In genomic region chr18:51088410-51088809, GRCh38 we compare ENCODE assay signal across 19 cellular contexts. TPM values are rescaled to one million over a fixed set of nuclear protein-coding genes. Genes with fewer than 3 reads are reported as not detected.
A peak's percentile ranks its signal among the peaks of the same experiment; 100 is the strongest.
DNase-seq lines count a peak whose midpoint lies in the region; ATAC-seq, FAIRE-seq and TF ChIP-seq lines count a peak whose summit lies in the region.
"Had no signal": no experiment of that assay in that cellular context is flagged by ENCODE, and none has a peak within 500 bp of the region (broad histone marks: within the 10 kb centered on the region; RNA-seq: fewer than 3 reads in every experiment).

No MANE protein-coding gene starts in this region.

- TF ChIP-seq CTCF in D721Med (IDR thresholded peaks at IDR 0.05; ENCODE audit: insufficient read depth, missing control alignments) (no peak), WTC11 (IDR thresholded peaks at IDR 0.05) (no peak)

- FAIRE-seq in D721Med (lab: Jason Lieb, UNC) = peak; percentile 77
- peak; percentile 57 for FAIRE-seq in GM12891 (lab: Jason Lieb, UNC)
- peak; percentile 72 for FAIRE-seq in islet of Langerhans (lab: Jason Lieb, UNC)
- FAIRE-seq: GM12878, GM18507 had no signal

- no peak for TF ChIP-seq POLR2A in GM12891 (IDR thresholded peaks at IDR 0.05; ENCODE audit: low read depth, low read length)

- POLR2A ChIA-PET in WTC11 (lab: Charles Lee) = no interaction called here

- no peak for DNase-seq in D721Med (ENCODE audit: insufficient read length, low spot score)
- no peak for DNase-seq in GM12891 (ENCODE audit: insufficient read length, low spot score)
- DNase-seq in WTC11 (ENCODE audit: low spot score) = no peak
- DNase-seq in NCI-H1105 (lab: John Stamatoyannopoulos, UW) = no peak
- DNase-seq in AG20443 (ENCODE audit: low spot score) = no peak
- DNase-seq: Caco-2; CD4-positive, CD25-positive, alpha-beta regulatory T cell; CD8-positive, alpha-beta T cell; DMS 273 treated with DMSO at 0.1 percent for 48 hours; DMS79; EL; GDM1; GOT3; H7; HCEC 1CT had no signal

- H3K4me3 Mint-ChIP-seq in WTC11 = no peak overlapping the region
- H3K4me3 Mint-ChIP-seq: B cell; CD4-positive, CD25-positive, alpha-beta regulatory T cell; CD8-positive, alpha-beta T cell had no signal

- CTCF ChIA-PET in WTC11 (lab: Charles Lee) = no interaction called here

- no peaks in the 10 kb centered on the region for H3K4me1 Mint-ChIP-seq in WTC11
- H3K4me1 Mint-ChIP-seq: B cell had no signal

- no peak for ATAC-seq in WTC11
- ATAC-seq: CD8-positive, alpha-beta T cell; GM12878 had no signal

- peaks cover 6% of the 10 kb centered on the region; the same call in 1 of the 2 replicates for H3K27me3 Mint-ChIP-seq in WTC11 (ENCODE audit: low read depth)
- H3K27me3 Mint-ChIP-seq: B cell; CD4-positive, CD25-positive, alpha-beta regulatory T cell had no signal

- no peak overlapping the region for H3K27ac Mint-ChIP-seq in WTC11
- H3K27ac Mint-ChIP-seq: B cell; CD4-positive, CD25-positive, alpha-beta regulatory T cell; CD8-positive, alpha-beta T cell had no signal

- peaks cover 52% of the 10 kb centered on the region for H3K9me3 Mint-ChIP-seq in WTC11

- H3K36me3 Mint-ChIP-seq in WTC11 = peaks cover 53% of the 10 kb centered on the region

TF ChIP-seq in GM12891, 5 proteins besides CTCF, POLR2A, EP300 and RAD21:
- no peak for TF ChIP-seq TAF1 (IDR thresholded peaks at IDR 0.05; ENCODE audit: low read depth, low read length)
- TF ChIP-seq PAX5 (IDR thresholded peaks at IDR 0.05; ENCODE audit: insufficient read depth, low read length, severe bottlenecking) = no peak
- TF ChIP-seq POU2F2 (IDR thresholded peaks at IDR 0.05; ENCODE audit: low read depth, low read length) = no peak
- TF ChIP-seq SPI1 (IDR thresholded peaks at IDR 0.05; ENCODE audit: low read depth, low read length) = no peak
- no peak for TF ChIP-seq POLR2AphosphoS5 (IDR thresholded peaks at IDR 0.05; ENCODE audit: low read depth, low read length)

TF ChIP-seq in WTC11, 78 proteins besides CTCF, POLR2A, EP300 and RAD21:
- TF ChIP-seq GTF2I (CRISPR knock-in tag; conservative IDR thresholded peaks at IDR 0.05) (0 out of 2 replicates have a peak, but pooled peaks have one; percentile 37), TEAD1 (CRISPR knock-in tag; IDR thresholded peaks at IDR 0.05) (no peak), E2F5 (CRISPR knock-in tag; IDR thresholded peaks at IDR 0.05) (no peak), SOX15 (CRISPR knock-in tag; IDR thresholded peaks at IDR 0.05) (no peak), HMGA2 (CRISPR knock-in tag; IDR thresholded peaks at IDR 0.05) (no peak)
- TF ChIP-seq, protein P1, sequence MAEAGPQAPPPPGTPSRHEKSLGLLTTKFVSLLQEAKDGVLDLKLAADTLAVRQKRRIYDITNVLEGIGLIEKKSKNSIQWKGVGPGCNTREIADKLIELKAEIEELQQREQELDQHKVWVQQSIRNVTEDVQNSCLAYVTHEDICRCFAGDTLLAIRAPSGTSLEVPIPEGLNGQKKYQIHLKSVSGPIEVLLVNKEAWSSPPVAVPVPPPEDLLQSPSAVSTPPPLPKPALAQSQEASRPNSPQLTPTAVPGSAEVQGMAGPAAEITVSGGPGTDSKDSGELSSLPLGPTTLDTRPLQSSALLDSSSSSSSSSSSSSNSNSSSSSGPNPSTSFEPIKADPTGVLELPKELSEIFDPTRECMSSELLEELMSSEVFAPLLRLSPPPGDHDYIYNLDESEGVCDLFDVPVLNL (CRISPR knock-in tag; IDR thresholded peaks at IDR 0.05; ENCODE audit: borderline replicate concordance, low read depth) = no peak

RNA-seq across cellular contexts. Expression of gene SMAD4, which starts 58.4 kb away (rescaled TPM):
- polyA plus RNA-seq in GM12891 (2012; ENCODE audit: low read depth, missing spikeins) = 18.3 TPM
- total RNA-seq in WTC11 (2021) = 105 to 107 TPM (median 107 TPM) in 3 replicates
